In the genomic region with DNA sequence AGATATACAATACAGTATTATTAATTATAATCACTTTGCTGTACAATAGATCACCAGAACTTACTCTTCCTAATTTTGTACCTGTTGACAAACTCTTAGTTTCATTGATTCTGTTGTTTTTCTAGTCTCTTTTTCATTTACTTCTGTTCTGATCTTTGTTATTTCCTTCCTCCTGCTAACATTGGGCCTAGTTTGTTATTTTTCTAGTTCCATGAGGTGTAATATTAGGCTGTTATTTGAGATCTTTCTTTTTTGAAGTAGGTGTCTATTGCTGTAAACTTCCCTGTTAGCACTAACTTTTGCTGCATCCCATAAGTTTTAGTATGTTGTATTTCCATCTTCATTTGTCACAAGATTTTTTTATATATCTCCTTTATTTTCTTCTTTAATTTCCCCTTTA, we compare ENCODE assay signal across 21 cellular contexts. TPM values are rescaled to one million over a fixed set of nuclear protein-coding genes. Genes with fewer than 3 reads are reported as not detected.
DNase-seq lines count a peak whose midpoint lies in the region; ATAC-seq and TF ChIP-seq lines count a peak whose summit lies in the region.
"Had no signal": no experiment of that assay in that cellular context is flagged by ENCODE, and none has a peak within 500 bp of the region (broad histone marks: within the 10 kb centered on the region; RNA-seq: fewer than 3 reads in every experiment).

No MANE protein-coding gene starts in this region.

- H3K4me3 ChIP-seq in SK-N-SH (ENCODE audit: low read depth in 2 of 2, low read length in 1 of 2) (no peak overlapping the region), brain microvascular endothelial cell (ENCODE audit: low read depth, low read length) (no peak overlapping the region), mononuclear cell (ENCODE audit: low read length) (peak overlapping the region; percentile 26), stomach (no peak overlapping the region)
- H3K4me3 ChIP-seq: esophagus squamous epithelium, HAP-1, neural progenitor cell had no signal

- CTCF ChIA-PET in SK-N-SH (lab: Yijun Ruan, JAX) = no interaction called here
- CTCF ChIA-PET in activated CD4-positive, alpha-beta T cell treated with anti-CD3 and anti-CD28 coated beads for 36 hours (lab: Charles Lee) = interaction anchor here (0.8 kb wide), 1 partner anchor 45 kb away, joined by 3 read pairs; no protein-coding TSS in a partner anchor
- CTCF ChIA-PET in activated CD8-positive, alpha-beta T cell treated with anti-CD3 and anti-CD28 coated beads, Interleukin-2, amount 10 ng/mL, durations not matched to agents 7 days and 5 days (lab: Charles Lee) = no interaction called here

- no peaks in the 10 kb centered on the region for H3K27me3 Mint-ChIP-seq in activated CD4-positive, alpha-beta T cell treated with anti-CD3 and anti-CD28 coated beads for 36 hours
- H3K27me3 Mint-ChIP-seq in activated CD8-positive, alpha-beta T cell treated with anti-CD3 and anti-CD28 coated beads, Interleukin-2, amount 10 ng/mL, durations not matched to agents 7 days and 5 days (ENCODE audit: low read depth) = no peaks in the 10 kb centered on the region
- H3K27me3 Mint-ChIP-seq: activated CD4-positive, alpha-beta T cell treated with anti-CD3 and anti-CD28 coated beads, Interleukin-2, amount 10 ng/mL, durations not matched to agents 24 days and 14 days; activated T-cell treated with anti-CD3 and anti-CD28 coated beads, Interleukin-2, amount 50 U/mL, for 24 hours; CD4-positive, alpha-beta memory T cell had no signal

- TF ChIP-seq EP300 in SK-N-SH (IDR thresholded peaks at IDR 0.05; ENCODE audit: borderline replicate concordance in 1 of 2, low read depth in 1 of 2, low read length in 1 of 2) (no peak), stomach (IDR thresholded peaks at IDR 0.05) (no peak)

- no peaks in the 10 kb centered on the region for H3K9me2 ChIP-seq in SK-N-SH

- peaks cover 50% of the 10 kb centered on the region for H3F3A ChIP-seq in SK-N-SH (replicated peaks; ENCODE audit: insufficient read depth)

- no peak for TF ChIP-seq POLR2A in stomach (IDR thresholded peaks at IDR 0.05)

- DNase-seq in SK-N-SH (no peak), brain microvascular endothelial cell (no peak), stomach (no peak), NCI-H1694 (lab: John Stamatoyannopoulos, UW) (no peak)
- no peak for DNase-seq in activated CD4-positive, alpha-beta T cell treated with anti-CD3 and anti-CD28 coated beads for 36 hours
- DNase-seq in activated CD8-positive, alpha-beta T cell treated with anti-CD3 and anti-CD28 coated beads, Interleukin-2, amount 10 ng/mL, durations not matched to agents 7 days and 5 days = no peak
- DNase-seq: activated CD4-positive, alpha-beta T cell treated with anti-CD3 and anti-CD28 coated beads, Interleukin-2, amount 10 ng/mL, durations not matched to agents 24 days and 14 days; activated T-cell treated with anti-CD3 and anti-CD28 coated beads, Interleukin-2, amount 50 U/mL, for 24 hours; amygdala; CD4-positive, alpha-beta memory T cell; cortex of kidney; esophagus squamous epithelium; hypothalamus; NCI-H1048; NCI-H2171; RPMI8226 had no signal

- peaks cover 53% of the 10 kb centered on the region for H3K4me1 Mint-ChIP-seq in activated CD4-positive, alpha-beta T cell treated with anti-CD3 and anti-CD28 coated beads for 36 hours
- peaks cover 39% of the 10 kb centered on the region for H3K4me1 Mint-ChIP-seq in activated CD8-positive, alpha-beta T cell treated with anti-CD3 and anti-CD28 coated beads, Interleukin-2, amount 10 ng/mL, durations not matched to agents 7 days and 5 days (ENCODE audit: low read depth)

- H4K20me1 ChIP-seq in SK-N-SH (ENCODE audit: insufficient read depth) = no peaks in the 10 kb centered on the region

- in situ Hi-C loops in brain microvascular endothelial cell (cut with HindIII; ENCODE audit: low pct_ligation_motif_present, low sequenced_read_pairs) = no loop called here

- POLR2A ChIA-PET in SK-N-SH (lab: Yijun Ruan, JAX) = no interaction called here
- POLR2A ChIA-PET in activated CD4-positive, alpha-beta T cell treated with anti-CD3 and anti-CD28 coated beads for 36 hours (lab: Charles Lee) = no interaction called here
- POLR2A ChIA-PET in activated CD8-positive, alpha-beta T cell treated with anti-CD3 and anti-CD28 coated beads, Interleukin-2, amount 10 ng/mL, durations not matched to agents 7 days and 5 days (lab: Charles Lee) = no interaction called here

- H3K9me3 Mint-ChIP-seq in activated CD4-positive, alpha-beta T cell treated with anti-CD3 and anti-CD28 coated beads for 36 hours (ENCODE audit: low read depth) = no peaks in the 10 kb centered on the region
- H3K9me3 Mint-ChIP-seq in activated CD8-positive, alpha-beta T cell treated with anti-CD3 and anti-CD28 coated beads, Interleukin-2, amount 10 ng/mL, durations not matched to agents 7 days and 5 days (ENCODE audit: insufficient read depth) = no peaks in the 10 kb centered on the region
- H3K9me3 Mint-ChIP-seq: activated CD4-positive, alpha-beta T cell treated with anti-CD3 and anti-CD28 coated beads, Interleukin-2, amount 10 ng/mL, durations not matched to agents 24 days and 14 days; activated T-cell treated with anti-CD3 and anti-CD28 coated beads, Interleukin-2, amount 50 U/mL, for 24 hours; CD4-positive, alpha-beta memory T cell; neural progenitor cell had no signal

- peaks cover 13 to 43% of the 10 kb centered on the region in 2 experiments for H3K4me1 ChIP-seq in SK-N-SH (ENCODE audit: control insufficient read depth in 1 of 2, insufficient read depth in 2 of 2, low read depth in 1 of 2, low read length in 1 of 2)
- H3K4me1 ChIP-seq in mononuclear cell (ENCODE audit: insufficient read depth, low read length) = peaks cover 74% of the 10 kb centered on the region
- peaks cover 37 to 92% (median 64%) of the 10 kb centered on the region in 4 donors for H3K4me1 ChIP-seq in stomach

- H3K36me3 Mint-ChIP-seq in activated CD4-positive, alpha-beta T cell treated with anti-CD3 and anti-CD28 coated beads for 36 hours (ENCODE audit: low read depth) = no peaks in the 10 kb centered on the region
- H3K36me3 Mint-ChIP-seq in activated CD8-positive, alpha-beta T cell treated with anti-CD3 and anti-CD28 coated beads, Interleukin-2, amount 10 ng/mL, durations not matched to agents 7 days and 5 days (ENCODE audit: low read depth) = peaks cover 3% of the 10 kb centered on the region
- H3K36me3 Mint-ChIP-seq: CD4-positive, alpha-beta memory T cell had no signal

- no peak for ATAC-seq in SK-N-SH treated with all-trans-retinoic acid at 6 μM for 48 hours
- ATAC-seq in activated CD4-positive, alpha-beta T cell treated with anti-CD3 and anti-CD28 coated beads for 36 hours = no peak
- no peak for ATAC-seq in activated CD8-positive, alpha-beta T cell treated with anti-CD3 and anti-CD28 coated beads, Interleukin-2, amount 10 ng/mL, durations not matched to agents 7 days and 5 days

- H3K36me3 ChIP-seq in SK-N-SH (replicated peaks in 1 of 2; ENCODE audit: control insufficient read depth in 1 of 2, insufficient read depth in 2 of 2, low read length in 1 of 2) (no peaks in the 10 kb centered on the region), brain microvascular endothelial cell (replicated peaks) (no peaks in the 10 kb centered on the region), stomach (no peaks in the 10 kb centered on the region)
- H3K36me3 ChIP-seq: esophagus squamous epithelium, HAP-1, neural progenitor cell had no signal

- H3K9ac ChIP-seq in SK-N-SH = no peak overlapping the region; the same call in 1 of the 2 replicates
- H3K9ac ChIP-seq: neural progenitor cell had no signal

- H3K27ac ChIP-seq in SK-N-SH (ENCODE audit: low read depth in 2 of 2, low read length in 1 of 2) = peak overlapping the region; percentile 77 to 89; a peak in 3 of 4 replicates
- H3K27ac ChIP-seq in brain microvascular endothelial cell = peak overlapping the region; percentile 83
- peak overlapping the region in 3 of 5 donors; percentile 76 to 81 (median 80) for H3K27ac ChIP-seq in stomach
- H3K27ac ChIP-seq: 22Rv1, neural progenitor cell had no signal

- TF ChIP-seq CTCF in SK-N-SH (IDR thresholded peaks at IDR 0.05) = no peak
- no peak for TF ChIP-seq CTCF in brain microvascular endothelial cell (IDR thresholded peaks at IDR 0.05; ENCODE audit: low read depth, low read length, missing control alignments)
- TF ChIP-seq CTCF in stomach (IDR thresholded peaks at IDR 0.05) = no peak

- intact Hi-C loops in stomach (cut with DNase I; ENCODE audit: low total_unique reads) = no loop called here
- intact Hi-C loops in activated CD4-positive, alpha-beta T cell treated with anti-CD3 and anti-CD28 coated beads for 36 hours (cut with DNase I, micrococcal nuclease) = no loop called here

- H3K4me3 Mint-ChIP-seq in activated CD4-positive, alpha-beta T cell treated with anti-CD3 and anti-CD28 coated beads for 36 hours = no peak overlapping the region
- H3K4me3 Mint-ChIP-seq in activated CD8-positive, alpha-beta T cell treated with anti-CD3 and anti-CD28 coated beads, Interleukin-2, amount 10 ng/mL, durations not matched to agents 7 days and 5 days = no peak overlapping the region
- H3K4me3 Mint-ChIP-seq: activated CD4-positive, alpha-beta T cell treated with anti-CD3 and anti-CD28 coated beads, Interleukin-2, amount 10 ng/mL, durations not matched to agents 24 days and 14 days; activated T-cell treated with anti-CD3 and anti-CD28 coated beads, Interleukin-2, amount 50 U/mL, for 24 hours; neural progenitor cell had no signal

- no peaks in the 10 kb centered on the region for H3K27me3 ChIP-seq in SK-N-SH (ENCODE audit: insufficient read depth)
- H3K27me3 ChIP-seq in brain microvascular endothelial cell (replicated peaks) = no peaks in the 10 kb centered on the region
- H3K27me3 ChIP-seq in mononuclear cell (ENCODE audit: insufficient read depth, low read length) = no peaks in the 10 kb centered on the region
- no peaks in the 10 kb centered on the region for H3K27me3 ChIP-seq in stomach
- H3K27me3 ChIP-seq: esophagus squamous epithelium, neural progenitor cell had no signal

- TF ChIP-seq RAD21 in SK-N-SH (IDR thresholded peaks at IDR 0.05; ENCODE audit: low read length) = no peak

- no peak overlapping the region for H3K27ac Mint-ChIP-seq in activated CD4-positive, alpha-beta T cell treated with anti-CD3 and anti-CD28 coated beads for 36 hours
- no peak overlapping the region for H3K27ac Mint-ChIP-seq in activated CD8-positive, alpha-beta T cell treated with anti-CD3 and anti-CD28 coated beads, Interleukin-2, amount 10 ng/mL, durations not matched to agents 7 days and 5 days
- H3K27ac Mint-ChIP-seq: activated CD4-positive, alpha-beta T cell treated with anti-CD3 and anti-CD28 coated beads, Interleukin-2, amount 10 ng/mL, durations not matched to agents 24 days and 14 days; activated T-cell treated with anti-CD3 and anti-CD28 coated beads, Interleukin-2, amount 50 U/mL, for 24 hours; neural progenitor cell had no signal

- H2AFZ ChIP-seq in SK-N-SH (ENCODE audit: low read depth) = no peak overlapping the region
- H2AFZ ChIP-seq: neural progenitor cell had no signal

- no peaks in the 10 kb centered on the region for H3K9me3 ChIP-seq in SK-N-SH
- H3K9me3 ChIP-seq in mononuclear cell (ENCODE audit: low read depth, low read length) = no peaks in the 10 kb centered on the region
- H3K9me3 ChIP-seq in stomach = no peaks in the 10 kb centered on the region
- H3K9me3 ChIP-seq: esophagus squamous epithelium, HAP-1 had no signal

- H3K4me2 ChIP-seq in SK-N-SH = no peak overlapping the region
- H3K4me2 ChIP-seq: neural progenitor cell had no signal

- H3K79me2 ChIP-seq in SK-N-SH (ENCODE audit: insufficient read depth) = peaks cover 81% of the 10 kb centered on the region

RNA-seq across cellular contexts. Expression of a gene that starts 55.1 kb away (rescaled TPM):
- polyA plus RNA-seq in SK-N-SH (2012; rRNA removed) (123 and 131 TPM in 2 replicates), stomach (10 to 100 TPM; 11.9 to 33.3 (median 33.1) TPM)
- 93.1 and 107 TPM in 2 replicates for polyA plus RNA-seq in SK-N-SH (2012; cell fraction: cytosol; rRNA removed)
- 104 and 182 TPM in 2 replicates for polyA plus RNA-seq in SK-N-SH (2012; cell fraction: nucleus; rRNA removed)
- total RNA-seq in mononuclear cell (92.7 TPM), stomach (100 to 1,000 TPM in 1 of 5 donors, 10 to 100 TPM in 4; 21.0 to 136 (median 35.2) TPM)
- 10 to 100 TPM; 47.5 to 70.3 TPM for total RNA-seq in activated CD4-positive, alpha-beta T cell treated with anti-CD3 and anti-CD28 coated beads for 36 hours
- 10 to 100 TPM; 36.4 to 41.1 TPM for total RNA-seq in activated CD8-positive, alpha-beta T cell treated with anti-CD3 and anti-CD28 coated beads, Interleukin-2, amount 10 ng/mL, durations not matched to agents 7 days and 5 days
